ENCODE assay signal across 23 cellular contexts in the genomic region with DNA sequence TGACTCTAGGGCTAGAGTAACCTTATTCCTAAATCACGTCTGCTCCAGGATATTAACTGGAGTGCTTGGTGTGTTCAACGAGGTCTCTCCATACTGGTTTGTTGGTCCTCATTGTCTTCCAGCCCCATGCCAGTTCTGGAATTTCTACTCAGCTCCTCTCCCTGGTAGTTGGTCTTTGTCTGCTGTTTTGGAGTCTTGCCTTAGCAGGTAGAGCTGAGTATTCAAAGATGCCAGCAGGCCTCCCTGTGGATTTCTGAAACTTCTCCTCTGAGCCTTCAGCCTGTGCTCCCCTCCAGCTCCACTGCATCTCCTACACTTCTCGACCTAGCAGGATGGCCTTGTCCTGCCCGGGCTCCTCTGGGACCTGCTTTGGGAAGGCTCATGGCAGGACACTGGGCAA. TPM values are rescaled to one million over a fixed set of nuclear protein-coding genes. Genes with fewer than 3 reads are reported as not detected.
DNase-seq lines count a peak whose midpoint lies in the region; ATAC-seq, FAIRE-seq and TF ChIP-seq lines count a peak whose summit lies in the region.
"Had no signal": no experiment of that assay in that cellular context is flagged by ENCODE, and none has a peak within 500 bp of the region (broad histone marks: within the 10 kb centered on the region; RNA-seq: fewer than 3 reads in every experiment).

No MANE protein-coding gene starts in this region.

- no peaks in the 10 kb centered on the region for H3K23me2 ChIP-seq in H1 (ENCODE audit: low read depth, low read length)

- H3K23ac ChIP-seq in H1 (ENCODE audit: insufficient read length) = no peak overlapping the region

- H3K9me3 ChIP-seq in A673 (ENCODE audit: low read depth, low read length, poor library complexity, severe bottlenecking) = no peaks in the 10 kb centered on the region
- H3K9me3 ChIP-seq in H1 (ENCODE audit: insufficient read depth in 2 of 2, low read depth in 1 of 2, low read length in 1 of 2) = no peaks in the 10 kb centered on the region
- H3K9me3 ChIP-seq in vagina = no peaks in the 10 kb centered on the region
- H3K9me3 ChIP-seq: A549, HAP-1 had no signal

- no peaks in the 10 kb centered on the region for H4K20me1 ChIP-seq in H1 (replicated peaks in 1 of 2; ENCODE audit: control insufficient read depth in 1 of 2, insufficient read depth in 2 of 2, low read length in 2 of 2)

- 61% methylated on average over 4 of the region's 4 CpGs; no CpG with 5 or more reads in 1 of the 2 experiments for WGBS in H1 (ENCODE audit: extremely low coverage in 1 of 2, insufficient coverage in 1 of 2, insufficient read length in 1 of 2, insufficient replicate concordance in 2 of 2, low coverage in 1 of 2, low lambda C conversion rate in 2 of 2, missing lambda C conversion rate in 1 of 2), 2 experiments

- no peaks in the 10 kb centered on the region for H3K79me2 ChIP-seq in H1 (ENCODE audit: control insufficient read depth in 1 of 2, insufficient read depth in 2 of 2, low read length in 2 of 2)

- TF ChIP-seq EP300 in H1 (IDR thresholded peaks at IDR 0.05; ENCODE audit: borderline replicate concordance in 1 of 2, low read depth in 2 of 2, low read length in 2 of 2) = no peak

- H3K14ac ChIP-seq in H1 (ENCODE audit: insufficient read length) = no peak overlapping the region

- no peak overlapping the region for H2BK20ac ChIP-seq in H1 (ENCODE audit: low read length)

- H2BK15ac ChIP-seq in H1 (ENCODE audit: low read length) = no peak overlapping the region

- TF ChIP-seq CTCF in A673 (conservative IDR thresholded peaks at IDR 0.05; ENCODE audit: low read depth, low read length) (no peak), H1 (IDR thresholded peaks at IDR 0.05; ENCODE audit: control extremely low read depth in 1 of 3, insufficient read depth in 1 of 3, low read depth in 1 of 3, low read length in 3 of 3) (no peak), vagina (IDR thresholded peaks at IDR 0.05) (no peak)

- peak overlapping the region in 1 of 2 experiments; percentile 16; a peak in 1 of 4 replicates for H3K4me2 ChIP-seq in H1 (ENCODE audit: insufficient read depth in 1 of 2, low read depth in 2 of 2, low read length in 2 of 2)
- H3K4me2 ChIP-seq: A549 had no signal

- H2BK120ac ChIP-seq in H1 (replicated peaks; ENCODE audit: low read depth, low read length) = no peak overlapping the region

- no peak overlapping the region; the same call in 1 of the 2 replicates for H3K18ac ChIP-seq in H1 (ENCODE audit: extremely low read depth, low read length)

- H3K27ac ChIP-seq in A673 (ENCODE audit: low read depth, low read length, poor library complexity, severe bottlenecking) (peak overlapping the region; percentile 66), H1 (ENCODE audit: low read depth, low read length) (no peak overlapping the region), vagina (no peak overlapping the region)
- H3K27ac ChIP-seq: A549 had no signal

- DNase-seq in A673 (ENCODE audit: low spot score) (no peak), H7 (peak; percentile 52), H1 (ENCODE audit: low read depth in 1 of 2, low spot score in 2 of 2) (no peak), vagina (ENCODE audit: extremely low spot score in 2 of 2) (peak; percentile 49), NCI-H146 (lab: John Stamatoyannopoulos, UW) (no peak), urothelium cell line (ENCODE audit: low spot score) (no peak)
- DNase-seq: 8988T; C1 segment of cervical spinal cord; Calu3; CD4-positive, alpha-beta memory T cell; COR-L47; DMS53; DMS79 treated with DMSO at 0.1 percent for 48 hours; GF-D8; GOT3; HFFc6 had no signal

- no peak overlapping the region for H4K5ac ChIP-seq in H1 (ENCODE audit: insufficient read length, low read depth, low read length)

- CTCF ChIA-PET in A673 (lab: Charles Lee) = interaction anchor here (0.5 kb wide), 1 partner anchor 874 kb away, joined by 3 read pairs; no protein-coding TSS in a partner anchor
- CTCF ChIA-PET in H1 (lab: Charles Lee; ENCODE audit: partially characterized antibody) = interaction anchor here (0.8 to 1.4 kb wide), 4 partner anchors 10 to 259 kb away, joined by 3 to 8 read pairs (median 4); no protein-coding TSS in a partner anchor

- H4K91ac ChIP-seq in H1 (replicated peaks; ENCODE audit: insufficient read length, low read length) = no peak overlapping the region

- no peak overlapping the region for H2BK5ac ChIP-seq in H1 (ENCODE audit: low read depth, low read length)

- ATAC-seq in HG02759 (IDR thresholded peaks at IDR 0.05; ENCODE audit: unreplicated experiment) = no peak
- ATAC-seq: A549 had no signal

- H2BK12ac ChIP-seq in H1 (ENCODE audit: low read depth, low read length) = peak overlapping the region; percentile 71; the same call in 1 of the 2 replicates

- H3K27me3 ChIP-seq in A673 (replicated peaks; ENCODE audit: insufficient read depth, low read depth, low read length, poor library complexity) (no peaks in the 10 kb centered on the region), H7 (ENCODE audit: control insufficient read depth, insufficient read depth, low read length) (peaks cover 2% of the 10 kb centered on the region), H1 (replicated peaks in 1 of 4; ENCODE audit: control insufficient read depth in 3 of 4, extremely low read depth in 1 of 4, insufficient read depth in 3 of 4, low read length in 3 of 4) (peaks cover 0 to 3% (median 0%) of the 10 kb centered on the region in 4 experiments; a peak in 2 of 7 replicates), vagina (no peaks in the 10 kb centered on the region)

- no peak for TF ChIP-seq RAD21 in H1 (IDR thresholded peaks at IDR 0.05 in 1 of 2, conservative IDR thresholded peaks at IDR 0.05 in 1 of 2; ENCODE audit: low read depth in 2 of 2, low read length in 2 of 2)

- H3K4me1 ChIP-seq in A673 (ENCODE audit: insufficient read depth, low read length, poor library complexity, severe bottlenecking) (peaks cover 47% of the 10 kb centered on the region), H1 (replicated peaks in 1 of 4; ENCODE audit: control insufficient read depth in 3 of 4, insufficient read depth in 4 of 4, low read length in 3 of 4) (peaks cover 0 to 12% (median 0%) of the 10 kb centered on the region in 4 experiments; a peak in 3 of 7 replicates), vagina (no peaks in the 10 kb centered on the region)
- H3K4me1 ChIP-seq: A549, HAP-1 had no signal

- POLR2A ChIA-PET in A673 (lab: Charles Lee; ENCODE audit: low non-redundant PET) = no interaction called here
- POLR2A ChIA-PET in H1 (lab: Charles Lee; ENCODE audit: partially characterized antibody) = no interaction called here

- no peaks in the 10 kb centered on the region for H3K36me3 ChIP-seq in A673 (ENCODE audit: insufficient read depth, low read length, poor library complexity, severe bottlenecking)
- H3K36me3 ChIP-seq in H7 (replicated peaks; ENCODE audit: control insufficient read depth, insufficient read depth, low read length) = no peaks in the 10 kb centered on the region
- no peaks in the 10 kb centered on the region for H3K36me3 ChIP-seq in H1 (ENCODE audit: control insufficient read depth in 2 of 4, insufficient read depth in 4 of 4, low read length in 3 of 4)
- no peaks in the 10 kb centered on the region for H3K36me3 ChIP-seq in vagina
- H3K36me3 ChIP-seq: HAP-1 had no signal

- no peak overlapping the region for H3K9ac ChIP-seq in H1 (replicated peaks in 1 of 4; ENCODE audit: extremely low read depth in 1 of 4, low read depth in 3 of 4, low read length in 3 of 4)

- intact Hi-C loops in A673 (cut with micrococcal nuclease; ENCODE audit: unreplicated experiment) = no loop called here
- intact Hi-C loops in vagina (cut with DNase I) = no loop called here

- no peak overlapping the region for H3K56ac ChIP-seq in H1 (replicated peaks; ENCODE audit: insufficient read length, low read depth, low read length)

- no peak for TF ChIP-seq POLR2A in H1 (IDR thresholded peaks at IDR 0.05; ENCODE audit: control extremely low read depth in 1 of 2, low read depth in 2 of 2, low read length in 2 of 2)
- TF ChIP-seq POLR2A in vagina (IDR thresholded peaks at IDR 0.05) = no peak

- no peak overlapping the region for H3K4ac ChIP-seq in H1 (replicated peaks; ENCODE audit: insufficient read length, low read depth, low read length)

- BruUV-seq in A673 (replicated peaks; lab: Mats Ljungman, UMichigan) = no TSS peak

- H3K79me1 ChIP-seq in H1 (ENCODE audit: low read depth, low read length) = no peaks in the 10 kb centered on the region

- FAIRE-seq in H1 (lab: Jason Lieb, UNC) (no peak), urothelium cell line (lab: Jason Lieb, UNC) (no peak)
- FAIRE-seq: A549, GM12891, GM18507 had no signal

- H2AK5ac ChIP-seq in H1 (ENCODE audit: low read depth, low read length) = no peak overlapping the region

- H3K4me3 ChIP-seq in A673 (ENCODE audit: low read depth, low read length, poor library complexity, severe bottlenecking) = no peak overlapping the region
- no peak overlapping the region for H3K4me3 ChIP-seq in H7 (ENCODE audit: insufficient read depth, low read depth, low read length)
- H3K4me3 ChIP-seq in H1 (ENCODE audit: extremely low read depth in 1 of 4, insufficient read depth in 2 of 4, low read depth in 3 of 4, low read length in 4 of 4) = no peak overlapping the region
- no peak overlapping the region for H3K4me3 ChIP-seq in vagina
- H3K4me3 ChIP-seq: A549, HAP-1 had no signal

- no peak overlapping the region for H2AFZ ChIP-seq in H1 (ENCODE audit: low read length)

- H4K8ac ChIP-seq in H1 (ENCODE audit: extremely low read depth, insufficient read depth, low read length) = no peak overlapping the region

TF ChIP-seq in H1, 55 proteins besides CTCF, POLR2A, EP300 and RAD21:
- TF ChIP-seq SAP30 (IDR thresholded peaks at IDR 0.05; ENCODE audit: insufficient read depth, insufficient replicate concordance, low read length) (no peak), YY1 (IDR thresholded peaks at IDR 0.05; ENCODE audit: low read depth, low read length) (0 out of 2 replicates have a peak, but pooled peaks have one; percentile 21)
TF ChIP-seq in H1: peak in this region for 1.

RNA-seq across cellular contexts. Expression of gene SOX1, which starts 25.5 kb away (rescaled TPM):
- total RNA-seq in A673 (2021) (47.7 and 56.6 TPM in 2 replicates), vagina (not detected)
- total RNA-seq in H7 (2014; rRNA removed; shearing (Covaris generic)) = 0.15 TPM in 1 of 2 replicates, not detected in the other
- total RNA-seq in H1 (2021; fragmentation: NEBNext Ultra II Directional; extraction: Animal tissue kit (Norgen Biotek cat#: 25700)) = 0.09 and 0.11 TPM in 2 replicates
- 0.03 and 0.05 TPM in 2 replicates for polyA plus RNA-seq in H1 (2011; rRNA removed)
- polyA plus RNA-seq in H1 (2011; cell fraction: cytosol; rRNA removed) = 0.04 TPM
- 0.11 TPM for polyA plus RNA-seq in H1 (2011; cell fraction: nucleus; rRNA removed)
- polyA plus RNA-seq in H1 (2012, experiment 1 of 2) = 0.09 to 0.11 TPM (median 0.09 TPM) in 3 of 4 replicates, not detected in the other
- polyA plus RNA-seq in H1 (2012, experiment 2 of 2) = 0.20 TPM
- polyA plus RNA-seq in H1 (2013, experiment 1 of 2) = 0.08 TPM
- polyA plus RNA-seq in H1 (2013, experiment 2 of 2) = 0.06 TPM
- polyA minus RNA-seq in H1 (2011; rRNA and poly(A)+ RNA removed) = 0.07 TPM in 1 of 2 replicates, not detected in the other
- polyA minus RNA-seq in H1 (2011; cell fraction: cytosol; rRNA and poly(A)+ RNA removed) = not detected
- polyA minus RNA-seq in H1 (2011; cell fraction: nucleus; rRNA and poly(A)+ RNA removed) = 0.20 TPM
- total RNA-seq: Calu3; CD4-positive, alpha-beta memory T cell; G401; HFFc6 had no signal
- polyA plus RNA-seq: A549; BJ; CD4-positive, alpha-beta memory T cell had no signal

Comparison
In these comparisons a context has a peak if more than half of its experiments do, and no peak if none do; other contexts are left out.
1. DNase-seq: peak in H7 (single experiment) and vagina (2 of 2); none in A673 (single experiment), H1 (0 of 2), NCI-H146 (single experiment) and urothelium cell line (single experiment).
2. RNA of gene SOX1, which starts 25.5 kb away (total RNA-seq): 47.7 to 56.6 TPM in A673; 0.09 to 0.11 TPM in H1, 0.15 TPM in H7 and not detected in vagina (single experiment); every median in the first group is over 10 times any median in the second.